18 cellular contexts compared by ENCODE assay signal in the genomic region with DNA sequence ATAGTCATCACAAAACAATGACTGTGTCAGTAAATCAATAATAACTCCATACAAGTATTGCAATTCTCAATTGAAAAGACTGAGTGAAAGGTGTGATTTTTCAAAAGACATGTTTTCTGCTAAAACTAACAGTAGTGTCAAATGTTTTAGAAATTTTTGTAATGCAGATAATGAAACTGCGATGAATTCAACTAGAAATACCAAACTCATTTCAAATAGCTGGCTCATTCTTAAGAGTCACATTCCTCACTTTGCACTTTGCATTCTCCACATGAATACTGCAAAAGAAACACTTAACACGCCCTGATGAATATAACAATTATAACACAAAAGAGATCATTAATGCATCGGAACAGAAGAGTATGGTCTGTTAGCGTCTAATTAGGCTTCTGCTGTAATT. TPM values are rescaled to one million over a fixed set of nuclear protein-coding genes. Genes with fewer than 3 reads are reported as not detected.
"Had no signal": no experiment of that assay in that cellular context is flagged by ENCODE, and none has a peak within 500 bp of the region (broad histone marks: within the 10 kb centered on the region; RNA-seq: fewer than 3 reads in every experiment).

No MANE protein-coding gene starts in this region.

- H3K4me1 Mint-ChIP-seq: activated B cell treated with CpG ODN at 0.5 μM for 24 hours, naive B cell, T-cell had no signal

- FAIRE-seq: pancreas had no signal

- ATAC-seq: body of pancreas; effector memory CD8-positive, alpha-beta T cell; pancreas; stimulated activated naive CD8-positive, alpha-beta T cell treated with anti-CD3 and anti-CD28 coated beads, Interleukin-15, Interleukin-2, amounts not matched to agents 100 U/mL and 50 U/mL, for 24 hours; T-cell had no signal

- H3K36me3 Mint-ChIP-seq: activated CD4-positive, alpha-beta memory T cell treated with anti-CD3 and anti-CD28 coated beads for 36 hours; activated naive CD8-positive, alpha-beta T cell; naive B cell; T-cell had no signal

- H3K36me3 ChIP-seq: pancreas, tibial artery had no signal

- H3K9me3 Mint-ChIP-seq: activated B cell treated with CpG ODN at 0.5 μM for 24 hours; activated CD4-positive, alpha-beta memory T cell treated with anti-CD3 and anti-CD28 coated beads for 36 hours; activated T-helper 1 cell treated with anti-CD3 and anti-CD28 coated beads, Interleukin-12 subunit alpha, Interleukin-12 subunit beta, Interleukin-2, Interleukin-4 antibody, amounts not matched to agents 30 ng/mL and 10 ng/mL and 1 ng/mL, durations not matched to agents 14 hours and 24 hours and 36 hours; effector memory CD8-positive, alpha-beta T cell; naive B cell; neural crest cell; T-cell had no signal

- H3K27ac ChIP-seq: body of pancreas, pancreas, tibial artery had no signal

- H3K27me3 ChIP-seq: body of pancreas, pancreas, tibial artery had no signal

- H3K4me3 Mint-ChIP-seq: activated B cell treated with CpG ODN at 0.5 μM for 24 hours; activated CD4-positive, alpha-beta memory T cell treated with anti-CD3 and anti-CD28 coated beads for 36 hours; activated naive CD8-positive, alpha-beta T cell; activated T-helper 1 cell treated with anti-CD3 and anti-CD28 coated beads, Interleukin-12 subunit alpha, Interleukin-12 subunit beta, Interleukin-2, Interleukin-4 antibody, amounts not matched to agents 30 ng/mL and 10 ng/mL and 1 ng/mL, durations not matched to agents 14 hours and 24 hours and 36 hours; effector memory CD8-positive, alpha-beta T cell; naive B cell; neural crest cell; T-cell had no signal

- H3K9me3 ChIP-seq: body of pancreas, pancreas, tibial artery had no signal

- DNase-seq: activated B cell treated with CpG ODN at 0.5 μM for 24 hours; activated CD4-positive, alpha-beta memory T cell treated with anti-CD3 and anti-CD28 coated beads for 36 hours; activated CD4-positive, alpha-beta T cell treated with anti-CD3 and anti-CD28 coated beads for 4 hours; activated gamma-delta T cell treated with Interleukin-2 at 50 U/mL for 16 hours; activated T-cell treated with anti-CD3 and anti-CD28 coated beads for 4 hours; body of pancreas; effector memory CD8-positive, alpha-beta T cell; naive B cell; pancreas; stimulated activated CD4-positive, alpha-beta T cell treated with anti-CD3 and anti-CD28 coated beads, Interleukin-12 subunit alpha, Interleukin-12 subunit beta, amount 100 ng/mL, for 4 hours; stimulated activated CD4-positive, alpha-beta T cell treated with anti-CD3 and anti-CD28 coated beads, Interleukin-1b, Interleukin-23, amount 100 ng/mL, for 48 hours; stimulated activated naive CD8-positive, alpha-beta T cell treated with anti-CD3 and anti-CD28 coated beads, Interleukin-15, Interleukin-2, amounts not matched to agents 100 U/mL and 50 U/mL, for 24 hours; substantia nigra; T-cell; tibial artery had no signal

- H3K4me1 ChIP-seq: body of pancreas, pancreas, tibial artery had no signal

- H3K27ac Mint-ChIP-seq: activated B cell treated with CpG ODN at 0.5 μM for 24 hours; activated CD4-positive, alpha-beta memory T cell treated with anti-CD3 and anti-CD28 coated beads for 36 hours; activated naive CD8-positive, alpha-beta T cell; activated T-helper 1 cell treated with anti-CD3 and anti-CD28 coated beads, Interleukin-12 subunit alpha, Interleukin-12 subunit beta, Interleukin-2, Interleukin-4 antibody, amounts not matched to agents 30 ng/mL and 10 ng/mL and 1 ng/mL, durations not matched to agents 14 hours and 24 hours and 36 hours; effector memory CD8-positive, alpha-beta T cell; naive B cell; T-cell had no signal

- H3K4me3 ChIP-seq: body of pancreas, pancreas, tibial artery had no signal

RNA-seq across cellular contexts. Expression of gene TSPAN12, which starts 15.4 kb away (rescaled TPM):
- total RNA-seq: activated B cell treated with CpG ODN at 0.5 μM for 24 hours; activated CD4-positive, alpha-beta memory T cell treated with anti-CD3 and anti-CD28 coated beads for 36 hours; activated T-helper 1 cell treated with anti-CD3 and anti-CD28 coated beads, Interleukin-12 subunit alpha, Interleukin-12 subunit beta, Interleukin-2, Interleukin-4 antibody, amounts not matched to agents 30 ng/mL and 10 ng/mL and 1 ng/mL, durations not matched to agents 14 hours and 24 hours and 36 hours had no signal
